In genomic region chr15:67997996-67998395, GRCh38 we compare ENCODE assay signal across 15 cellular contexts. TPM values are rescaled to one million over a fixed set of nuclear protein-coding genes. Genes with fewer than 3 reads are reported as not detected.
DNase-seq lines count a peak whose midpoint lies in the region; ATAC-seq and TF ChIP-seq lines count a peak whose summit lies in the region.
"Had no signal": no experiment of that assay in that cellular context is flagged by ENCODE, and none has a peak within 500 bp of the region (broad histone marks: within the 10 kb centered on the region; RNA-seq: fewer than 3 reads in every experiment).

No MANE protein-coding gene starts in this region.

- TF ChIP-seq POLR2A in NB4 (IDR thresholded peaks at IDR 0.05; ENCODE audit: extremely low read depth, insufficient read length) (no peak), esophagus muscularis mucosa (IDR thresholded peaks at IDR 0.05; ENCODE audit: low read depth) (no peak)

- H3K4me1 ChIP-seq in mucosa of descending colon (ENCODE audit: low read depth) (peaks cover 17% of the 10 kb centered on the region), esophagus muscularis mucosa (peaks cover 0 to 11% (median 8%) of the 10 kb centered on the region in 4 donors)

- H3K36me3 ChIP-seq in mucosa of descending colon (ENCODE audit: low read depth) = no peaks in the 10 kb centered on the region
- H3K36me3 ChIP-seq in esophagus muscularis mucosa = no peaks in the 10 kb centered on the region
- H3K36me3 ChIP-seq: esophagus squamous epithelium had no signal

- TF ChIP-seq EP300 in esophagus muscularis mucosa (IDR thresholded peaks at IDR 0.05) = no peak

- H3K9me3 ChIP-seq in mucosa of descending colon (no peaks in the 10 kb centered on the region), esophagus muscularis mucosa (no peaks in the 10 kb centered on the region)
- H3K9me3 ChIP-seq: esophagus squamous epithelium had no signal

- TF ChIP-seq CTCF in NB4 (IDR thresholded peaks at IDR 0.05; ENCODE audit: low read depth, low read length) (no peak), choroid plexus epithelial cell (conservative IDR thresholded peaks at IDR 0.05; ENCODE audit: low read depth, low read length) (no peak), mucosa of descending colon (IDR thresholded peaks at IDR 0.05) (no peak), esophagus muscularis mucosa (IDR thresholded peaks at IDR 0.05) (no peak)

- H3K27ac ChIP-seq in esophagus muscularis mucosa (replicated peaks in 1 of 4) = no peak overlapping the region
- H3K27ac ChIP-seq: esophagus squamous epithelium, HL-60 had no signal

- WGBS in esophagus muscularis mucosa = 100% methylated on average over 1 of the region's 1 CpG

- H3K4me3 ChIP-seq in NB4 (ENCODE audit: low read depth, low read length) = no peak overlapping the region
- H3K4me3 ChIP-seq in choroid plexus epithelial cell (ENCODE audit: low read depth, low read length) = no peak overlapping the region
- H3K4me3 ChIP-seq in mucosa of descending colon = no peak overlapping the region
- H3K4me3 ChIP-seq in esophagus muscularis mucosa = no peak overlapping the region
- H3K4me3 ChIP-seq: esophagus squamous epithelium had no signal

- peak; percentile 66 for DNase-seq in EH (ENCODE audit: low read depth)
- peak; percentile 7 for DNase-seq in NB4 (ENCODE audit: low read depth)
- peak; percentile 72 for DNase-seq in choroid plexus epithelial cell (ENCODE audit: low read depth)
- no peak for DNase-seq in mucosa of descending colon
- no peak for DNase-seq in C1 segment of cervical spinal cord (lab: John Stamatoyannopoulos, UW)
- no peak for DNase-seq in AG20443 (ENCODE audit: low spot score)
- DNase-seq in esophagus muscularis mucosa (ENCODE audit: extremely low spot score) = no peak
- DNase-seq: activated naive CD4-positive, alpha-beta T cell; esophagus squamous epithelium; NCI-H1092; Right ventricle myocardium superior; stimulated activated CD4-positive, alpha-beta T cell treated with anti-CD3 and anti-CD28 coated beads, Interleukin-2, amount 100 ng/mL, for 48 hours had no signal

- H3K27me3 ChIP-seq in esophagus muscularis mucosa = no peaks in the 10 kb centered on the region
- H3K27me3 ChIP-seq: esophagus squamous epithelium had no signal

- intact Hi-C loops in mucosa of descending colon (cut with DNase I, micrococcal nuclease) (no loop called here), esophagus muscularis mucosa (cut with DNase I) (no loop called here)

- ATAC-seq in mucosa of descending colon (peak; percentile 78), HG02973 (IDR thresholded peaks at IDR 0.05; ENCODE audit: unreplicated experiment) (no peak)
- ATAC-seq: stimulated activated memory B cell treated with anti-CD40 and anti-IgM and Interleukin-4, amounts not matched to agents 10 μg/mL and 1 μg/mL and 100 μg/mL, for 72 hours had no signal

RNA-seq across cellular contexts. Expression of gene PIAS1, which starts 56.1 kb away (rescaled TPM):
- 10 to 100 TPM; 35.4 to 59.3 (median 37.7) TPM for total RNA-seq in mucosa of descending colon
- total RNA-seq in esophagus muscularis mucosa = 10 to 100 TPM; 26.2 to 68.4 (median 53.1) TPM

Comparison
In these comparisons a context has a peak if more than half of its experiments do, and no peak if none do; other contexts are left out.
1. DNase-seq: peak in EH (single experiment), NB4 (single experiment) and choroid plexus epithelial cell (single experiment); none in mucosa of descending colon (0 of 3), C1 segment of cervical spinal cord (0 of 14), AG20443 (single experiment) and esophagus muscularis mucosa (single experiment).